Comparison of ENCODE assay signal across 11 cellular contexts in the genomic region with DNA sequence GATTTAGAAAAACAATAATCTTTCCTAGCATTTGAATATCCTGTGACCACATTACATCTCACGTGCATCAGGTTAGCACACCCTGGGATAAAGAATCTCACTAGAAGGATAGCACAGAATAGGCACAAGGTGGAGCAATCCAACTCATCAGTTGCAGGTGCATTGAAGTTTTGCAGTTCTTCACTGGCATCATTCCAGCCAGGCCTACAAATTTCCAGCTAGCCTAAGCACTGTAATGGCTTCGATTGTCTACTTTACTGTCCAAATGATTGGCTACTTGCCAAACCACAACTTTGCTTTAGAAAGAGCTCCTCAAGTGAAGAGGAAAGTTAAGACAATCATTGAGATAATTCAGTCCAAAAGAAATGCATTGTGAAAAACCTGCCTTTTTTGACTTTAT.
DNase-seq lines count a peak whose midpoint lies in the region; ATAC-seq and TF ChIP-seq lines count a peak whose summit lies in the region.
"Had no signal": no experiment of that assay in that cellular context is flagged by ENCODE, and none has a peak within 500 bp of the region (broad histone marks: within the 10 kb centered on the region; RNA-seq: fewer than 3 reads in every experiment).

No MANE protein-coding gene starts in this region.

- no peak overlapping the region for H3K9ac ChIP-seq in Loucy (ENCODE audit: low read depth, low read length, poor library complexity, severe bottlenecking)

- H3K27ac ChIP-seq in upper lobe of right lung (no peak overlapping the region), upper lobe of left lung (no peak overlapping the region)
- H3K27ac ChIP-seq: tibial artery had no signal

- ATAC-seq in sciatic nerve, result no peak
- no peak for ATAC-seq in upper lobe of right lung
- ATAC-seq in upper lobe of left lung (ENCODE audit: low FRiP score in 2 of 2), result no peak
- ATAC-seq: CD8-positive, alpha-beta T cell had no signal

- no peak for TF ChIP-seq POLR2A in upper lobe of left lung (IDR thresholded peaks at IDR 0.05)

- no peaks in the 10 kb centered on the region for H3K9me3 ChIP-seq in Loucy (ENCODE audit: insufficient read depth, low read depth, low read length)
- H3K9me3 ChIP-seq in upper lobe of right lung, result no peaks in the 10 kb centered on the region
- no peaks in the 10 kb centered on the region for H3K9me3 ChIP-seq in upper lobe of left lung
- H3K9me3 ChIP-seq: tibial artery had no signal

- peak; percentile 18 for DNase-seq in Caki2 (ENCODE audit: low read depth)
- peak; percentile 53 for DNase-seq in SK-MEL-5 (ENCODE audit: low read depth, low spot score)
- DNase-seq in fibroblast of the conjunctiva (ENCODE audit: low read depth), result peak; percentile 31
- no peak for DNase-seq in sciatic nerve (ENCODE audit: low spot score)
- DNase-seq in RKO (ENCODE audit: low spot score), result no peak
- DNase-seq in upper lobe of right lung, result no peak
- DNase-seq in upper lobe of left lung, result no peak
- DNase-seq: CD8-positive, alpha-beta T cell; Karpas-422; tibial artery had no signal

- no peak overlapping the region for H3K4me3 ChIP-seq in Loucy (ENCODE audit: low read length, poor library complexity, severe bottlenecking)
- no peak overlapping the region for H3K4me3 ChIP-seq in upper lobe of right lung
- H3K4me3 ChIP-seq in upper lobe of left lung, result no peak overlapping the region
- H3K4me3 ChIP-seq: tibial artery had no signal

- peak; percentile 25; the same call in 1 of the 2 replicates for TF ChIP-seq CTCF in Loucy (conservative IDR thresholded peaks at IDR 0.05; ENCODE audit: low read length)
- no peak for TF ChIP-seq CTCF in upper lobe of right lung (IDR thresholded peaks at IDR 0.05)
- TF ChIP-seq CTCF in upper lobe of left lung (IDR thresholded peaks at IDR 0.05), result no peak

- H3K27me3 ChIP-seq in Loucy (ENCODE audit: insufficient read depth, low read length, poor library complexity, severe bottlenecking) (no peaks in the 10 kb centered on the region), upper lobe of right lung (no peaks in the 10 kb centered on the region), upper lobe of left lung (no peaks in the 10 kb centered on the region)
- H3K27me3 ChIP-seq: tibial artery had no signal

- H3K4me1 ChIP-seq in Loucy (ENCODE audit: insufficient read depth, low read length, poor library complexity, severe bottlenecking) (no peaks in the 10 kb centered on the region), upper lobe of right lung (no peaks in the 10 kb centered on the region), upper lobe of left lung (no peaks in the 10 kb centered on the region)
- H3K4me1 ChIP-seq: tibial artery had no signal

- in situ Hi-C loops in Caki2 (cut with HindIII; ENCODE audit: low pct_unique_long_range_greater_than_20kb, low sequenced_read_pairs) (no loop called here), SK-MEL-5 (cut with HindIII; ENCODE audit: low pct_unique_long_range_greater_than_20kb, low sequenced_read_pairs) (no loop called here)

- no peak overlapping the region for H3K4me2 ChIP-seq in Loucy (ENCODE audit: low read depth, low read length, poor library complexity, severe bottlenecking)

- H3K9me2 ChIP-seq in Loucy (replicated peaks; ENCODE audit: low read depth, low read length), result no peaks in the 10 kb centered on the region

- TF ChIP-seq EP300 in upper lobe of left lung (IDR thresholded peaks at IDR 0.05), result no peak

- no peak overlapping the region for H2AFZ ChIP-seq in Loucy (ENCODE audit: low read length)

- no peaks in the 10 kb centered on the region for H3F3A ChIP-seq in Loucy (ENCODE audit: low read depth)

- WGBS in upper lobe of left lung, 2 donors, result 42 to 43% methylated on average over 2 of the region's 2 CpGs

- H3K79me2 ChIP-seq in Loucy (ENCODE audit: insufficient read depth, low read length), result no peaks in the 10 kb centered on the region

- no peaks in the 10 kb centered on the region for H4K20me1 ChIP-seq in Loucy (ENCODE audit: insufficient read depth, low read length, poor library complexity, severe bottlenecking)

- intact Hi-C loops in sciatic nerve (cut with DNase I), result no loop called here
- intact Hi-C loops in upper lobe of right lung (cut with DNase I), result no loop called here

- no peaks in the 10 kb centered on the region for H3K36me3 ChIP-seq in Loucy (ENCODE audit: insufficient read depth, low read length)
- no peaks in the 10 kb centered on the region for H3K36me3 ChIP-seq in upper lobe of right lung
- no peaks in the 10 kb centered on the region for H3K36me3 ChIP-seq in upper lobe of left lung
- H3K36me3 ChIP-seq: tibial artery had no signal

Comparison
In these comparisons a context has a peak if more than half of its experiments do, and no peak if none do; other contexts are left out.
1. DNase-seq: peak in Caki2 (single experiment), SK-MEL-5 (single experiment) and fibroblast of the conjunctiva (single experiment); none in sciatic nerve (single experiment), RKO (single experiment), upper lobe of right lung (single experiment) and upper lobe of left lung (0 of 2).